8 cellular contexts compared by ENCODE assay signal in genomic region chr2:181305151-181306123, GRCh38.
DNase-seq lines count a peak whose midpoint lies in the region; ATAC-seq and TF ChIP-seq lines count a peak whose summit lies in the region.

No MANE protein-coding gene starts in this region.

- H3K27me3 ChIP-seq in DND-41 (ENCODE audit: insufficient read depth, low read length, poor library complexity) (no peaks in the 10 kb centered on the region), endodermal cell (ENCODE audit: control insufficient read depth, insufficient read depth, low read length, poor library complexity, severe bottlenecking) (no peaks in the 10 kb centered on the region), thymus (ENCODE audit: control insufficient read depth, insufficient read depth) (no peaks in the 10 kb centered on the region)

- H3K36me3 Mint-ChIP-seq in endodermal cell (ENCODE audit: low read depth) = no peaks in the 10 kb centered on the region

- peaks cover 28% of the 10 kb centered on the region for H3K79me2 ChIP-seq in DND-41 (ENCODE audit: insufficient read depth, low read length)

- peaks cover 3% of the 10 kb centered on the region for H3K4me1 Mint-ChIP-seq in endodermal cell

- H3K4me1 ChIP-seq in DND-41 (ENCODE audit: insufficient read depth, low read length) = peaks cover 99% of the 10 kb centered on the region
- H3K4me1 ChIP-seq in endodermal cell (ENCODE audit: control insufficient read depth, insufficient read depth, low read length) = no peaks in the 10 kb centered on the region
- peaks cover 24% of the 10 kb centered on the region for H3K4me1 ChIP-seq in thymus (ENCODE audit: control insufficient read depth, insufficient read depth, low read length)

- H3K4me3 Mint-ChIP-seq in endodermal cell = no peak overlapping the region

- no peaks in the 10 kb centered on the region for H4K20me1 ChIP-seq in DND-41 (ENCODE audit: insufficient read depth, low read length)

- H3K9ac ChIP-seq in DND-41 (ENCODE audit: low read depth, low read length) (peak overlapping the region; percentile 71), endodermal cell (ENCODE audit: extremely low read depth, low read length, poor library complexity, severe bottlenecking) (no peak overlapping the region)

- no peaks in the 10 kb centered on the region for H3K27me3 Mint-ChIP-seq in endodermal cell (ENCODE audit: insufficient read depth)

- 72 to 84% methylated on average over 2 to 6 of the region's 6 CpGs for WGBS in endodermal cell (ENCODE audit: insufficient coverage in 1 of 2, insufficient read length in 1 of 2), 2 experiments
- 11% methylated on average over 6 of the region's 6 CpGs for WGBS in thymus

- H3K9me3 ChIP-seq in DND-41 (ENCODE audit: insufficient read depth, low read length, severe bottlenecking) = no peaks in the 10 kb centered on the region
- no peaks in the 10 kb centered on the region for H3K9me3 ChIP-seq in endodermal cell (ENCODE audit: control insufficient read depth, low read length)
- H3K9me3 ChIP-seq in thymus (ENCODE audit: control insufficient read depth) = no peaks in the 10 kb centered on the region

- H3K4me2 ChIP-seq in DND-41 (ENCODE audit: insufficient read depth, low read length) = peak overlapping the region; percentile 52

- H2AFZ ChIP-seq in DND-41 (ENCODE audit: low read depth, low read length) = no peak overlapping the region

- ATAC-seq in DND-41 (ENCODE audit: insufficient read depth, low read depth) (peak; percentile 88), GM19328 (IDR thresholded peaks at IDR 0.05; ENCODE audit: unreplicated experiment) (peak; percentile 84), HG03196 (IDR thresholded peaks at IDR 0.05; ENCODE audit: unreplicated experiment) (peak; percentile 89)

- peak overlapping the region in 1 of 2 experiments; percentile 29; a peak in 1 of 4 replicates for H3K4me3 ChIP-seq in DND-41 (ENCODE audit: low read depth in 1 of 2, low read length in 2 of 2)
- no peak overlapping the region for H3K4me3 ChIP-seq in endodermal cell (ENCODE audit: low read length)
- peak overlapping the region; percentile 29 for H3K4me3 ChIP-seq in thymus (ENCODE audit: low read length)
- H3K4me3 ChIP-seq in coronary artery = no peak overlapping the region

- H3K27ac ChIP-seq in DND-41 (ENCODE audit: low read length) (peak overlapping the region; percentile 97), endodermal cell (ENCODE audit: low read depth, low read length) (no peak overlapping the region), thymus (ENCODE audit: low read depth) (peak overlapping the region; percentile 99), coronary artery (no peak overlapping the region)

- H3K27ac Mint-ChIP-seq in endodermal cell = no peak overlapping the region

- H3K9me3 Mint-ChIP-seq in endodermal cell = no peaks in the 10 kb centered on the region

- DNase-seq in DND-41 (peak; percentile 85), SIG-M5 treated with dmso at 0.1 percent for 504 hours (lab: John Stamatoyannopoulos, UW; ENCODE audit: unreplicated experiment) (peak; percentile 99), endodermal cell (peak; percentile 58), coronary artery (ENCODE audit: low spot score) (no peak), posterior cingulate gyrus (no peak)

- TF ChIP-seq CTCF in DND-41 (IDR thresholded peaks at IDR 0.05; ENCODE audit: borderline replicate concordance, extremely low read depth, low read length, poor library complexity, severe bottlenecking) (peak; percentile 9), endodermal cell (conservative IDR thresholded peaks at IDR 0.05) (no peak), coronary artery (IDR thresholded peaks at IDR 0.05) (no peak)

- no peaks in the 10 kb centered on the region for H3K36me3 ChIP-seq in DND-41 (ENCODE audit: insufficient read depth, low read length)
- no peaks in the 10 kb centered on the region for H3K36me3 ChIP-seq in endodermal cell (ENCODE audit: control insufficient read depth, insufficient read depth, low read length)
- no peaks in the 10 kb centered on the region for H3K36me3 ChIP-seq in thymus (ENCODE audit: control insufficient read depth, insufficient read depth)

- intact Hi-C loops in posterior cingulate gyrus (cut with DNase I) = no loop called here

Comparison
In these comparisons a context has a peak if more than half of its experiments do, and no peak if none do; other contexts are left out.
1. DNase-seq: peak in DND-41 (single experiment), SIG-M5 treated with dmso at 0.1 percent for 504 hours (single experiment) and endodermal cell (single experiment); none in coronary artery (single experiment) and posterior cingulate gyrus (0 of 10).
2. H3K27ac ChIP-seq: peak in DND-41 (single experiment) and thymus (single experiment); none in endodermal cell (single experiment) and coronary artery (0 of 2).
3. Peak in every context shown above with its lines, with median percentiles within 50 percentile points of each other: ATAC-seq.